18 cellular contexts compared by ENCODE assay signal in the genomic region with DNA sequence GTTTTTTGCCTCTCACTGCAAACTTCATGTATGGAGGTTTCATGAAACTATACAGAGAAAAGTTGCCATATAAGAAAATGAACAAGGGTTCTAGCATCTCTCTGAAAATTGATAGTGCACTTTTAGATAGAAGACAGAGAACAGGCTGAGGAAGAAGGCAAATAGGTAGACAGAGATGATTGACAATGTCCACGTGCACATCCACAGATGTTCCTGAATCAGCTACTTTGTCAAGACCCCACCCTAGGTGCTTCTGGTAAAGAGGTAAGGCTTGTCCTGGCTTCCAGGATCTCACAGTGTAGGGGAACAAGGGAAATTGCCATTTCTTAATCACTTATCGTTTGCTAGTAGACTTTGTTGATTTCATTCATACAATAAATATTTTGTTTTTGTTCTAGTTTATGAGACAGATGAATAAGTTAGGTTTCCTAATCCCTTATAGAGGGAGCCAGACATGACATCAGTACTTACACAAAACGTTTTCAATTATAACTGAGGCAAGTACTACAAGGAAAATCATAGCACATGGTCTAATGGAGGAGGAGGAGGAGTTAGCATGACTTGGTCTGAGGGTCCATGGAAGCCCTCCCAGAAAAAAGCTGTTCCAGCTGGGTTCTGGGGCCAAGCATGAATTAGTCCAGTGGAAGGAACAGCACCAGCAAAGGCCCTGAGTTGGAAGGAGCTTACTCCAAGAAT.
DNase-seq lines count a peak whose midpoint lies in the region; ATAC-seq and TF ChIP-seq lines count a peak whose summit lies in the region.
"Had no signal": no experiment of that assay in that cellular context is flagged by ENCODE, and none has a peak within 500 bp of the region (broad histone marks: within the 10 kb centered on the region; RNA-seq: fewer than 3 reads in every experiment).

No MANE protein-coding gene starts in this region.

- H3K27me3 Mint-ChIP-seq in activated T-helper 1 cell treated with anti-CD3 and anti-CD28 coated beads, Interleukin-12 subunit alpha, Interleukin-12 subunit beta, Interleukin-2, Interleukin-4 antibody, amounts not matched to agents 30 ng/mL and 10 ng/mL and 1 ng/mL, durations not matched to agents 14 hours and 24 hours and 36 hours (ENCODE audit: insufficient read depth) = no peaks in the 10 kb centered on the region

- DNase-seq in AG10803 (ENCODE audit: low read depth) (peak; percentile 52), HCEC 1CT (peak; percentile 29), fibroblast of villous mesenchyme (ENCODE audit: low read depth) (peak; percentile 75), NCI-H1694 treated with DMSO at 0.1 percent for 48 hours (lab: John Stamatoyannopoulos, UW) (no peak), NCI-H1694 (lab: John Stamatoyannopoulos, UW) (no peak)
- no peak for DNase-seq in activated T-helper 1 cell treated with anti-CD3 and anti-CD28 coated beads, Interleukin-12 subunit alpha, Interleukin-12 subunit beta, Interleukin-2, Interleukin-4 antibody, amounts not matched to agents 30 ng/mL and 10 ng/mL and 1 ng/mL, durations not matched to agents 14 hours and 24 hours and 36 hours (ENCODE audit: low spot score)
- DNase-seq: COR-L47, DND-41, endodermal cell, H9, left lung, NCI-H1417 treated with DMSO at 0.1 percent for 48 hours, NCI-H524 treated with DMSO at 0.1 percent for 48 hours had no signal

- H3K27ac Mint-ChIP-seq in activated T-helper 1 cell treated with anti-CD3 and anti-CD28 coated beads, Interleukin-12 subunit alpha, Interleukin-12 subunit beta, Interleukin-2, Interleukin-4 antibody, amounts not matched to agents 30 ng/mL and 10 ng/mL and 1 ng/mL, durations not matched to agents 14 hours and 24 hours and 36 hours = peak overlapping the region; percentile 37
- H3K27ac Mint-ChIP-seq: brain, endodermal cell, H9, neural progenitor cell had no signal

- peaks cover 54% of the 10 kb centered on the region for H3K4me1 Mint-ChIP-seq in activated T-helper 1 cell treated with anti-CD3 and anti-CD28 coated beads, Interleukin-12 subunit alpha, Interleukin-12 subunit beta, Interleukin-2, Interleukin-4 antibody, amounts not matched to agents 30 ng/mL and 10 ng/mL and 1 ng/mL, durations not matched to agents 14 hours and 24 hours and 36 hours (ENCODE audit: low read depth)
- H3K4me1 Mint-ChIP-seq: brain, H9, neural progenitor cell had no signal

- TF ChIP-seq CTCF in AG10803 (conservative IDR thresholded peaks at IDR 0.05; ENCODE audit: low read length) (no peak), fibroblast of villous mesenchyme (IDR thresholded peaks at IDR 0.05; ENCODE audit: insufficient read depth, low read depth, low read length) (no peak)

- intact Hi-C loops in activated T-helper 1 cell treated with anti-CD3 and anti-CD28 coated beads, Interleukin-12 subunit alpha, Interleukin-12 subunit beta, Interleukin-2, Interleukin-4 antibody, amounts not matched to agents 30 ng/mL and 10 ng/mL and 1 ng/mL, durations not matched to agents 14 hours and 24 hours and 36 hours (cut with micrococcal nuclease) = loop anchor here (2.0 to 5.0 kb wide), 3 partner anchors 97 to 498 kb away; no protein-coding TSS in a partner anchor

- ATAC-seq in HG02759 (IDR thresholded peaks at IDR 0.05; ENCODE audit: unreplicated experiment) (no peak), GM18511 (IDR thresholded peaks at IDR 0.05; ENCODE audit: unreplicated experiment) (no peak)
- ATAC-seq: left lung had no signal

- H3K4me3 Mint-ChIP-seq in activated T-helper 1 cell treated with anti-CD3 and anti-CD28 coated beads, Interleukin-12 subunit alpha, Interleukin-12 subunit beta, Interleukin-2, Interleukin-4 antibody, amounts not matched to agents 30 ng/mL and 10 ng/mL and 1 ng/mL, durations not matched to agents 14 hours and 24 hours and 36 hours = no peak overlapping the region
- H3K4me3 Mint-ChIP-seq: brain, endodermal cell, H9, neural progenitor cell had no signal

- H3K36me3 Mint-ChIP-seq in activated T-helper 1 cell treated with anti-CD3 and anti-CD28 coated beads, Interleukin-12 subunit alpha, Interleukin-12 subunit beta, Interleukin-2, Interleukin-4 antibody, amounts not matched to agents 30 ng/mL and 10 ng/mL and 1 ng/mL, durations not matched to agents 14 hours and 24 hours and 36 hours (ENCODE audit: low read depth) = no peaks in the 10 kb centered on the region
- H3K36me3 Mint-ChIP-seq: activated naive CD4-positive, alpha-beta T cell treated with anti-CD3 and anti-CD28 coated beads, Interleukin-2, amount 50 U/mL, for 72 hours; brain; neural progenitor cell had no signal

- H3K4me3 ChIP-seq in AG10803 (ENCODE audit: low read length) = no peak overlapping the region
- H3K4me3 ChIP-seq in fibroblast of villous mesenchyme (ENCODE audit: low read depth, low read length) = no peak overlapping the region
- H3K4me3 ChIP-seq: left lung, neural progenitor cell had no signal

- peaks cover 11% of the 10 kb centered on the region for H3K9me3 Mint-ChIP-seq in activated T-helper 1 cell treated with anti-CD3 and anti-CD28 coated beads, Interleukin-12 subunit alpha, Interleukin-12 subunit beta, Interleukin-2, Interleukin-4 antibody, amounts not matched to agents 30 ng/mL and 10 ng/mL and 1 ng/mL, durations not matched to agents 14 hours and 24 hours and 36 hours
- H3K9me3 Mint-ChIP-seq: brain, endodermal cell, H9, neural progenitor cell had no signal

Comparison
In these comparisons a context has a peak if more than half of its experiments do, and no peak if none do; other contexts are left out.
1. DNase-seq: peak in AG10803 (single experiment), HCEC 1CT (single experiment) and fibroblast of villous mesenchyme (single experiment); none in activated T-helper 1 cell treated with anti-CD3 and anti-CD28 coated beads, Interleukin-12 subunit alpha, Interleukin-12 subunit beta, Interleukin-2, Interleukin-4 antibody, amounts not matched to agents 30 ng/mL and 10 ng/mL and 1 ng/mL, durations not matched to agents 14 hours and 24 hours and 36 hours (single experiment), NCI-H1694 treated with DMSO at 0.1 percent for 48 hours (single experiment) and NCI-H1694 (single experiment).